ENCODE assay signal across 8 cellular contexts in the genomic region with DNA sequence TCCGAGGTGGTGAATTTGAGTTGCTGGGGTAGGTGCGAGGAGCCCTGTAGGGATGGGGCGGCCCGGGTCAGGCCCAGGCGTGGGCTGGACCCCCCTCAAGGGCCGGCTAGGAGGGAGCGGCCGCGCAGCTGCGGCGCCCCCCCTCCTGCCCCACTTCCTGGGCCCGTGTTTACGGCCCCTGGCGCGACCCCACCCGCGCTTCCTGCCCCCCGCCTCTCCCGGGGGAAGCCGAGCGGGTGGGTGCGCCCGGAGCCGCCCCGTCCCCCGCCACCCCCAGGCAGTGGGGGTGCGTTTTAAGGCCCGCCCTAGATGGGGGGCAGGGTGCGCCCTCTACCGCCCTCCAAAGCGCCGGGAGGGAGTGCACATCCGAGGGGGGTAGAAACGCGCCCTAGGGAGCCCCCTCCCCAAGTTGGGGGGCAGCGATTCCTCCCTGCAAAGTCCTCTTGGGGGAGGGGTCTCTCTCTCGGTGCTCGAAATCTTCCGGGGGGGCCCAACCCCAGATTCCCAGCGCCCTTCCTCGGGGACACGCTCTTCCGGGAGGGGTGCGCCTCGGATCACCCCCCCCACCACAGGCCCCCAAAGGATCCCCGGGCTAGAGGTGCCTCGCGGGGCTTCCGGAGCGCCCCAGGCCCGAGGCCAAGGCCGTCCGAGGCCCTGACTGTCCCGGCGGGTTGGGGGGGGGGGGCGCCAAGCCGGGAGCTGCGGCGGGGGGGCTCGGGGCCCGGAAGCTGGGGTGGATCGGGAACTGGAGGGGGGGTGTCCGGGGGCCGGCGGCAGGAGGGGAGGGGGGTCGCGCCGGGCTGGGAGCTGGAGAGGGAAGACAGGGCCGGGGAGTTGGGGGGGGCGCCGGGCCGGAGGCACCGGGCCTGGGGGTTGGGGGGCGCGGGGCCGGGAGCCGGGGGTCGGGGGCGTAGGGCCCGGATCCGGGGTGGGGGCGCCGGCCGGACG. TPM values are rescaled to one million over a fixed set of nuclear protein-coding genes. Genes with fewer than 3 reads are reported as not detected.
DNase-seq lines count a peak whose midpoint lies in the region; ATAC-seq and TF ChIP-seq lines count a peak whose summit lies in the region.

No MANE protein-coding gene starts in this region.

- no peak overlapping the region for H2AFZ ChIP-seq in ACC112 (ENCODE audit: low read length, unreplicated experiment)

- ATAC-seq in GM21390 (IDR thresholded peaks at IDR 0.05; ENCODE audit: unreplicated experiment) (peak; percentile 47), WTC11 (no peak), GM21528 (IDR thresholded peaks at IDR 0.05; ENCODE audit: low FRiP score, unreplicated experiment) (no peak)

- H3K36me3 Mint-ChIP-seq in WTC11 = peaks cover 9% of the 10 kb centered on the region; the same call in 1 of the 2 replicates

- H3K27ac Mint-ChIP-seq in WTC11 = no peak overlapping the region

- DNase-seq in WTC11 (ENCODE audit: low spot score) (no peak), caudate nucleus (lab: John Stamatoyannopoulos, UW) (peak in 34 of 61 donors; percentile 9 to 73 (median 36)), left kidney (ENCODE audit: low read depth, low spot score) (peak; percentile 59), NCI-H2227 treated with DMSO at 0.1 percent for 48 hours (lab: John Stamatoyannopoulos, UW) (no peak)
- DNase-seq in stimulated activated CD4-positive, alpha-beta T cell treated with anti-CD3 and anti-CD28 coated beads, Interleukin-4, amount 100 ng/mL, for 1 hour = peak; percentile 62

- no peaks in the 10 kb centered on the region; the same call in 1 of the 2 replicates for H3K36me3 ChIP-seq in ACC112 (ENCODE audit: insufficient read depth, low read length)

- peaks cover 16% of the 10 kb centered on the region for H3K79me2 ChIP-seq in ACC112 (ENCODE audit: control insufficient read depth, insufficient read depth, low read length, unreplicated experiment)

- no peak for TF ChIP-seq CTCF in WTC11 (IDR thresholded peaks at IDR 0.05)

- POLR2A ChIA-PET in WTC11 (lab: Charles Lee) = interaction anchor here (0.5 to 1.0 kb wide), 2 partner anchors 13 to 111 kb away, joined by 3 to 5 read pairs; no protein-coding TSS in a partner anchor

- no peaks in the 10 kb centered on the region for H3K4me1 ChIP-seq in ACC112 (ENCODE audit: control insufficient read depth, insufficient read depth, low read length, unreplicated experiment)

- H3K27me3 Mint-ChIP-seq in WTC11 (ENCODE audit: low read depth) = no peaks in the 10 kb centered on the region

- H3K4me3 ChIP-seq in ACC112 (ENCODE audit: low read depth, low read length) = peak overlapping the region; percentile 85

- H3K4me3 Mint-ChIP-seq in WTC11 = peak overlapping the region; percentile 68

- H3K27ac ChIP-seq in ACC112 (ENCODE audit: low read depth, low read length) = peak overlapping the region; percentile 23; the same call in 1 of the 2 replicates
- peak overlapping the region; percentile 92 for H3K27ac ChIP-seq in caudate nucleus (ENCODE audit: low read depth, low read length)

- peaks cover 32% of the 10 kb centered on the region for H3K4me1 Mint-ChIP-seq in WTC11

- CTCF ChIA-PET in WTC11 (lab: Charles Lee) = interaction anchor here (0.6 to 3.9 kb wide), 9 partner anchors 8 to 214 kb away, joined by 3 to 15 read pairs (median 6); no protein-coding TSS in a partner anchor

- H3K27me3 ChIP-seq in ACC112 (ENCODE audit: insufficient read depth, low read length) = no peaks in the 10 kb centered on the region

- no peaks in the 10 kb centered on the region for H3K9me3 Mint-ChIP-seq in WTC11

TF ChIP-seq in WTC11, 78 proteins besides CTCF, POLR2A, EP300 and RAD21:
- TF ChIP-seq ZNF423 (CRISPR knock-in tag; IDR thresholded peaks at IDR 0.05) = peak; percentile 88
- TF ChIP-seq FOXK1 (CRISPR knock-in tag; IDR thresholded peaks at IDR 0.05) = no peak
- TF ChIP-seq, protein P1, sequence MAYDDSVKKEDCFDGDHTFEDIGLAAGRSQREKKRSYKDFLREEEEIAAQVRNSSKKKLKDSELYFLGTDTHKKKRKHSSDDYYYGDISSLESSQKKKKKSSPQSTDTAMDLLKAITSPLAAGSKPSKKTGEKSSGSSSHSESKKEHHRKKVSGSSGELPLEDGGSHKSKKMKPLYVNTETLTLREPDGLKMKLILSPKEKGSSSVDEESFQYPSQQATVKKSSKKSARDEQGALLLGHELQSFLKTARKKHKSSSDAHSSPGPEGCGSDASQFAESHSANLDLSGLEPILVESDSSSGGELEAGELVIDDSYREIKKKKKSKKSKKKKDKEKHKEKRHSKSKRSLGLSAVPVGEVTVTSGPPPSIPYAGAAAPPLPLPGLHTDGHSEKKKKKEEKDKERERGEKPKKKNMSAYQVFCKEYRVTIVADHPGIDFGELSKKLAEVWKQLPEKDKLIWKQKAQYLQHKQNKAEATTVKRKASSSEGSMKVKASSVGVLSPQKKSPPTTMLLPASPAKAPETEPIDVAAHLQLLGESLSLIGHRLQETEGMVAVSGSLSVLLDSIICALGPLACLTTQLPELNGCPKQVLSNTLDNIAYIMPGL (CRISPR knock-in tag; IDR thresholded peaks at IDR 0.05) = peak; percentile 60
- no peak for TF ChIP-seq ZNF416 (CRISPR knock-in tag; IDR thresholded peaks at IDR 0.05)
- no peak for TF ChIP-seq ESRRA (CRISPR knock-in tag; IDR thresholded peaks at IDR 0.05; ENCODE audit: borderline replicate concordance)
- 0 out of 2 replicates have a peak, but pooled peaks have one; percentile 27 for TF ChIP-seq KAT7 (CRISPR knock-in tag; IDR thresholded peaks at IDR 0.05; ENCODE audit: borderline replicate concordance)

RNA-seq across cellular contexts. Expression of a gene that starts 0.8 kb away (rescaled TPM):
- total RNA-seq in WTC11 (2021) = 233 to 249 TPM (median 246 TPM) in 3 replicates

RNA-seq across cellular contexts. Expression of a gene that starts 32.4 kb away (rescaled TPM):
- 13.1 to 20.0 TPM (median 15.8 TPM) in 3 replicates for total RNA-seq in WTC11 (2021)

RNA-seq across cellular contexts. Expression of a gene that starts 32.7 kb away (rescaled TPM):
- total RNA-seq in WTC11 (2021) = 22.4 to 27.2 TPM (median 23.5 TPM) in 3 replicates

Comparison
In these comparisons a context has a peak if more than half of its experiments do, and no peak if none do; other contexts are left out.
1. DNase-seq: peak in caudate nucleus (34 of 61), left kidney (single experiment) and stimulated activated CD4-positive, alpha-beta T cell treated with anti-CD3 and anti-CD28 coated beads, Interleukin-4, amount 100 ng/mL, for 1 hour (single experiment); none in WTC11 (single experiment) and NCI-H2227 treated with DMSO at 0.1 percent for 48 hours (single experiment).